Comparison of ENCODE assay signal across 1 cellular context in genomic region chr13:75326173-75327131, GRCh38.
TF ChIP-seq lines count a peak whose summit lies in the region.

No MANE protein-coding gene starts in this region.

TF ChIP-seq in K562, 482 proteins besides CTCF, POLR2A, EP300 and RAD21 (continued from another document):
- TF ChIP-seq CXXC5 (CRISPR knock-in tag; IDR thresholded peaks at IDR 0.05) (peak; percentile 65), VEZF1 (CRISPR knock-in tag; IDR thresholded peaks at IDR 0.05) (peak; percentile 53; the same call in 1 of the 2 replicates), CTBP1 (IDR thresholded peaks at IDR 0.05; ENCODE audit: borderline replicate concordance) (peak; percentile 91), CBX2 (IDR thresholded peaks at IDR 0.05; ENCODE audit: insufficient read depth, low read length, poor library complexity, severe bottlenecking) (no peak), ETS1 (conservative IDR thresholded peaks at IDR 0.05; ENCODE audit: control insufficient read depth, low read depth, low read length) (no peak), TAL1 (IDR thresholded peaks at IDR 0.05) (peak; percentile 86), EP400 (IDR thresholded peaks at IDR 0.05) (peak; percentile 16; the same call in 1 of the 2 replicates), MTA1 (IDR thresholded peaks at IDR 0.05; ENCODE audit: borderline replicate concordance) (0 out of 2 replicates have a peak, but pooled peaks have one; percentile 41), TEAD1 (CRISPR knock-in tag; IDR thresholded peaks at IDR 0.05) (0 out of 4 replicates have a peak, but pooled peaks of 1 of the 2 experiments have one; percentile 10), ATF6 (CRISPR knock-in tag; IDR thresholded peaks at IDR 0.05) (no peak), RBM17 (IDR thresholded peaks at IDR 0.05; ENCODE audit: borderline replicate concordance, low read depth, low read length) (no peak), ZBTB2 (IDR thresholded peaks at IDR 0.05) (peak; percentile 33; the same call in 1 of the 2 replicates), BMI1 (IDR thresholded peaks at IDR 0.05; ENCODE audit: low read length) (no peak), RCOR1 (IDR thresholded peaks at IDR 0.05; ENCODE audit: borderline replicate concordance in 1 of 2, low read depth in 2 of 2, low read length in 2 of 2) (peak in 1 of 2 experiments; percentile 88; a peak in 2 of 4 replicates), ZNF766 (CRISPR knock-in tag; conservative IDR thresholded peaks at IDR 0.05) (0 out of 2 replicates have a peak, but pooled peaks have one; percentile 41), CREB5 (CRISPR knock-in tag; IDR thresholded peaks at IDR 0.05) (no peak), STAT5A (IDR thresholded peaks at IDR 0.05; ENCODE audit: borderline replicate concordance, low read length) (peak; percentile 72), DPF2 (IDR thresholded peaks at IDR 0.05) (peak; percentile 86), JUND (IDR thresholded peaks at IDR 0.05; ENCODE audit: borderline replicate concordance, low read depth, low read length) (peak; percentile 16; the same call in 1 of the 2 replicates), JUND (tag; IDR thresholded peaks at IDR 0.05; ENCODE audit: borderline replicate concordance, low read depth, low read length) (0 out of 3 replicates have a peak, but pooled peaks have one; percentile 41), SMARCE1 (IDR thresholded peaks at IDR 0.05) (peak; percentile 66; the same call in 1 of the 2 replicates), SAFB (IDR thresholded peaks at IDR 0.05; ENCODE audit: borderline replicate concordance, low read depth, low read length) (no peak), MECOM (CRISPR knock-in tag; IDR thresholded peaks at IDR 0.05) (peak; percentile 92), ZFP30 (CRISPR knock-in tag; IDR thresholded peaks at IDR 0.05; ENCODE audit: borderline replicate concordance) (no peak), PML (IDR thresholded peaks at IDR 0.05; ENCODE audit: low read length) (peak; percentile 79; the same call in 1 of the 2 replicates), ZNF316 (IDR thresholded peaks at IDR 0.05) (peak; percentile 38; the same call in 1 of the 2 replicates), GATAD2B (IDR thresholded peaks at IDR 0.05; ENCODE audit: borderline replicate concordance) (peak; percentile 75; the same call in 1 of the 2 replicates), MAFG (tag; conservative IDR thresholded peaks at IDR 0.05) (peak; percentile 40), KLF16 (IDR thresholded peaks at IDR 0.05) (peak; percentile 76), KDM4B (IDR thresholded peaks at IDR 0.05; ENCODE audit: borderline replicate concordance in 2 of 2, low read depth in 1 of 2) (no peak), HBP1 (CRISPR knock-in tag; IDR thresholded peaks at IDR 0.05) (no peak), NR2C2 (CRISPR knock-in tag; IDR thresholded peaks at IDR 0.05) (no peak), NR2C2 (tag; IDR thresholded peaks at IDR 0.05) (no peak), RUNX1 (IDR thresholded peaks at IDR 0.05; ENCODE audit: low read depth) (no peak), NFIC (IDR thresholded peaks at IDR 0.05) (peak; percentile 76), CCNT2 (IDR thresholded peaks at IDR 0.05; ENCODE audit: borderline replicate concordance, extremely low read depth, insufficient read length, low read depth, low read length) (peak; percentile 25), ARNT (IDR thresholded peaks at IDR 0.05) (no peak), TAF9B (IDR thresholded peaks at IDR 0.05; ENCODE audit: partially characterized antibody) (peak; percentile 68), BRF1 (IDR thresholded peaks at IDR 0.05; ENCODE audit: borderline replicate concordance, extremely low read depth, insufficient read length) (no peak), SMAD4 (CRISPR knock-in tag; conservative IDR thresholded peaks at IDR 0.05) (peak; percentile 34; the same call in 1 of the 2 replicates), HSF4 (CRISPR knock-in tag; IDR thresholded peaks at IDR 0.05; ENCODE audit: borderline replicate concordance) (no peak), HLTF (IDR thresholded peaks at IDR 0.05) (0 out of 2 replicates have a peak, but pooled peaks have one; percentile 45), ZC3H11A (IDR thresholded peaks at IDR 0.05; ENCODE audit: low read depth, low read length) (no peak), BCOR (IDR thresholded peaks at IDR 0.05) (no peak), MXD1 (CRISPR knock-in tag; IDR thresholded peaks at IDR 0.05; ENCODE audit: borderline replicate concordance, poor library complexity, severe bottlenecking) (no peak), LCOR (CRISPR knock-in tag; IDR thresholded peaks at IDR 0.05) (peak; percentile 40; the same call in 1 of the 2 replicates), SP1 (CRISPR knock-in tag; IDR thresholded peaks at IDR 0.05) (no peak)
